ENCODE assay signal across 11 cellular contexts in genomic region chr19:10891360-10892108, GRCh38. TPM values are rescaled to one million over a fixed set of nuclear protein-coding genes. Genes with fewer than 3 reads are reported as not detected.
DNase-seq lines count a peak whose midpoint lies in the region; ATAC-seq and TF ChIP-seq lines count a peak whose summit lies in the region.
"Had no signal": no experiment of that assay in that cellular context is flagged by ENCODE, and none has a peak within 500 bp of the region (broad histone marks: within the 10 kb centered on the region; RNA-seq: fewer than 3 reads in every experiment).

No MANE protein-coding gene starts in this region.

- peak overlapping the region in 1 of 3 donors; percentile 31 for H3K4me3 ChIP-seq in breast epithelium
- H3K4me3 ChIP-seq in esophagus (ENCODE audit: low read depth in 1 of 2, low read length in 2 of 2), result no peak overlapping the region
- H3K4me3 ChIP-seq: A549 had no signal

- H3K9me3 ChIP-seq in breast epithelium (no peaks in the 10 kb centered on the region), esophagus (ENCODE audit: control insufficient read depth in 2 of 2, insufficient read depth in 1 of 2, low read depth in 1 of 2, low read length in 1 of 2) (no peaks in the 10 kb centered on the region)
- H3K9me3 ChIP-seq: A549 had no signal

- peak in 1 of 2 donors; percentile 29 for DNase-seq in breast epithelium (ENCODE audit: low spot score in 2 of 2)
- no peak for DNase-seq in MCF 10A (ENCODE audit: unreplicated experiment)
- no peak for DNase-seq in dedifferentiated amniotic fluid mesenchymal stem cell (ENCODE audit: extremely low spot score)
- no peak for DNase-seq in activated naive CD4-positive, alpha-beta T cell treated with anti-CD3 and anti-CD28 coated beads, Interleukin-2, amount 50 U/mL, for 72 hours (ENCODE audit: low spot score in 2 of 2)
- DNase-seq in globus pallidus (ENCODE audit: low spot score), result no peak
- DNase-seq: NCI-H146 had no signal

- no peak overlapping the region for H3K4me3 Mint-ChIP-seq in MCF 10A (ENCODE audit: unreplicated experiment)
- H3K4me3 Mint-ChIP-seq in nephron, result peak overlapping the region; percentile 49 to 57 (median 56)

- H3K9me3 Mint-ChIP-seq in MCF 10A (ENCODE audit: unreplicated experiment) (no peaks in the 10 kb centered on the region), nephron (no peaks in the 10 kb centered on the region)
- no peaks in the 10 kb centered on the region for H3K9me3 Mint-ChIP-seq in activated naive CD4-positive, alpha-beta T cell treated with anti-CD3 and anti-CD28 coated beads, Interleukin-2, amount 50 U/mL, for 72 hours

- H3K27me3 Mint-ChIP-seq in MCF 10A (ENCODE audit: insufficient read depth, unreplicated experiment) (no peaks in the 10 kb centered on the region), nephron (ENCODE audit: low read depth) (no peaks in the 10 kb centered on the region)

- H3K27me3 ChIP-seq in breast epithelium (no peaks in the 10 kb centered on the region), esophagus (ENCODE audit: control insufficient read depth in 1 of 2, insufficient read depth in 2 of 2, low read length in 2 of 2) (no peaks in the 10 kb centered on the region)

- BruUV-seq in MCF 10A (replicated peaks; lab: Mats Ljungman, UMichigan), result no TSS peak

- H3K27ac Mint-ChIP-seq in MCF 10A (ENCODE audit: low read depth, unreplicated experiment) (no peak overlapping the region), nephron (peak overlapping the region; percentile 97 to 99 (median 98))
- no peak overlapping the region for H3K27ac Mint-ChIP-seq in activated naive CD4-positive, alpha-beta T cell treated with anti-CD3 and anti-CD28 coated beads, Interleukin-2, amount 50 U/mL, for 72 hours

- POLR2A ChIA-PET in MCF 10A (lab: Yijun Ruan, JAX), result no interaction called here

- intact Hi-C loops in breast epithelium (cut with DNase I; ENCODE audit: low total_unique reads) (no loop called here), MCF 10A (cut with micrococcal nuclease) (no loop called here)

- no peaks in the 10 kb centered on the region for H3K4me1 ChIP-seq in breast epithelium
- peaks cover 10 to 32% of the 10 kb centered on the region in 2 donors for H3K4me1 ChIP-seq in esophagus (ENCODE audit: control insufficient read depth in 2 of 2, insufficient read depth in 2 of 2, low read length in 1 of 2)

- TF ChIP-seq CTCF in breast epithelium (IDR thresholded peaks at IDR 0.05) (no peak), MCF 10A (IDR thresholded peaks at IDR 0.05; ENCODE audit: unreplicated experiment) (no peak), nephron (IDR thresholded peaks at IDR 0.05; ENCODE audit: unreplicated experiment in 3 of 3) (no peak)

- CTCF ChIA-PET in MCF 10A (lab: Yijun Ruan, JAX), result interaction anchor here (0.6 to 0.9 kb wide), 2 partner anchors 46 to 493 kb away, joined by 3 to 4 read pairs; no protein-coding TSS in a partner anchor

- H3K36me3 Mint-ChIP-seq in MCF 10A (ENCODE audit: insufficient read depth, unreplicated experiment) (no peaks in the 10 kb centered on the region), nephron (ENCODE audit: low read depth) (no peaks in the 10 kb centered on the region)
- H3K36me3 Mint-ChIP-seq in activated naive CD4-positive, alpha-beta T cell treated with anti-CD3 and anti-CD28 coated beads, Interleukin-2, amount 50 U/mL, for 72 hours, result no peaks in the 10 kb centered on the region

- TF ChIP-seq POLR2A in breast epithelium (IDR thresholded peaks at IDR 0.05), result no peak

- WGBS in esophagus, 2 donors, result 37 to 39% methylated on average over 23 of the region's 23 CpGs

- H3K4me1 Mint-ChIP-seq in MCF 10A (ENCODE audit: insufficient read depth, unreplicated experiment) (peaks cover 17% of the 10 kb centered on the region), nephron (peaks cover 58% of the 10 kb centered on the region)

- ATAC-seq in GM19397 (IDR thresholded peaks at IDR 0.05; ENCODE audit: unreplicated experiment), result no peak
- no peak for ATAC-seq in activated naive CD4-positive, alpha-beta T cell treated with anti-CD3 and anti-CD28 coated beads, Interleukin-2, amount 50 U/mL, for 72 hours
- ATAC-seq: A549 had no signal

- H3K36me3 ChIP-seq in breast epithelium, result no peaks in the 10 kb centered on the region
- no peaks in the 10 kb centered on the region for H3K36me3 ChIP-seq in esophagus (ENCODE audit: control insufficient read depth in 2 of 2, insufficient read depth in 2 of 2, low read length in 1 of 2)

- H3K27ac ChIP-seq in breast epithelium, result peak overlapping the region; percentile 22 to 64
- peak overlapping the region; percentile 95 to 97 for H3K27ac ChIP-seq in esophagus (ENCODE audit: low read depth in 2 of 2, low read length in 1 of 2)
- H3K27ac ChIP-seq: A549 had no signal

RNA-seq across cellular contexts. Expression of gene CARM1, which starts 20.2 kb away (rescaled TPM):
- total RNA-seq in breast epithelium (10 to 100 TPM; 11.6 to 17.3 (median 17.0) TPM), MCF 10A (2022) (49.5 and 51.7 TPM in 2 replicates)
- 10 to 100 TPM; 28.5 to 35.7 TPM for polyA plus RNA-seq in esophagus
- 10 to 100 TPM; 46.4 to 73.6 TPM for total RNA-seq in activated naive CD4-positive, alpha-beta T cell treated with anti-CD3 and anti-CD28 coated beads, Interleukin-2, amount 50 U/mL, for 72 hours

RNA-seq across cellular contexts. Expression of gene YIPF2, which starts 36.9 kb away (rescaled TPM):
- total RNA-seq in breast epithelium (10 to 100 TPM; 40.3 to 68.6 (median 59.6) TPM), MCF 10A (2022) (65.5 and 75.3 TPM in 2 replicates)
- polyA plus RNA-seq in esophagus, result 10 to 100 TPM; 37.3 to 47.7 TPM
- 10 to 100 TPM; 27.1 to 45.7 TPM for total RNA-seq in activated naive CD4-positive, alpha-beta T cell treated with anti-CD3 and anti-CD28 coated beads, Interleukin-2, amount 50 U/mL, for 72 hours

RNA-seq across cellular contexts. Expression of gene TIMM29, which starts 37.1 kb away (rescaled TPM):
- total RNA-seq in breast epithelium, result 10 to 100 TPM; 21.1 to 31.6 (median 21.6) TPM
- total RNA-seq in MCF 10A (2022), result 18.3 and 19.3 TPM in 2 replicates
- 10 to 100 TPM; 14.1 to 16.7 TPM for polyA plus RNA-seq in esophagus
- 10 to 100 TPM; 17.2 to 24.1 TPM for total RNA-seq in activated naive CD4-positive, alpha-beta T cell treated with anti-CD3 and anti-CD28 coated beads, Interleukin-2, amount 50 U/mL, for 72 hours

RNA-seq across cellular contexts. Expression of gene C19orf38, which starts 43.3 kb away (rescaled TPM):
- total RNA-seq in breast epithelium, result 1 to 10 TPM; 1.3 to 2.7 (median 2.0) TPM
- total RNA-seq in MCF 10A (2022), result 0.30 and 0.49 TPM in 2 replicates
- polyA plus RNA-seq in esophagus, result under 1 TPM; 0.19 to 0.20 TPM
- total RNA-seq in activated naive CD4-positive, alpha-beta T cell treated with anti-CD3 and anti-CD28 coated beads, Interleukin-2, amount 50 U/mL, for 72 hours, result 1 to 10 TPM; 3.5 to 6.4 TPM
- total RNA-seq: HT1080 had no signal

RNA-seq across cellular contexts. Expression of gene TMED1, which starts 55.5 kb away (rescaled TPM):
- total RNA-seq in breast epithelium, result 10 to 100 TPM; 27.2 to 51.2 (median 42.4) TPM
- total RNA-seq in MCF 10A (2022), result 16.5 and 23.2 TPM in 2 replicates
- polyA plus RNA-seq in esophagus, result 10 to 100 TPM in 1 of 2 donors, 1 to 10 TPM in 1; 9.9 to 20.4 TPM
- total RNA-seq in activated naive CD4-positive, alpha-beta T cell treated with anti-CD3 and anti-CD28 coated beads, Interleukin-2, amount 50 U/mL, for 72 hours, result 10 to 100 TPM in 1 of 2 donors, 1 to 10 TPM in 1; 9.7 to 15.0 TPM

Comparison
In these comparisons a context has a peak if more than half of its experiments do, and no peak if none do; other contexts are left out.
1. H3K27ac Mint-ChIP-seq: peak in nephron (3 of 3); none in MCF 10A (single experiment) and activated naive CD4-positive, alpha-beta T cell treated with anti-CD3 and anti-CD28 coated beads, Interleukin-2, amount 50 U/mL, for 72 hours (0 of 2).